ENCODE assay signal across 8 cellular contexts in the genomic region with DNA sequence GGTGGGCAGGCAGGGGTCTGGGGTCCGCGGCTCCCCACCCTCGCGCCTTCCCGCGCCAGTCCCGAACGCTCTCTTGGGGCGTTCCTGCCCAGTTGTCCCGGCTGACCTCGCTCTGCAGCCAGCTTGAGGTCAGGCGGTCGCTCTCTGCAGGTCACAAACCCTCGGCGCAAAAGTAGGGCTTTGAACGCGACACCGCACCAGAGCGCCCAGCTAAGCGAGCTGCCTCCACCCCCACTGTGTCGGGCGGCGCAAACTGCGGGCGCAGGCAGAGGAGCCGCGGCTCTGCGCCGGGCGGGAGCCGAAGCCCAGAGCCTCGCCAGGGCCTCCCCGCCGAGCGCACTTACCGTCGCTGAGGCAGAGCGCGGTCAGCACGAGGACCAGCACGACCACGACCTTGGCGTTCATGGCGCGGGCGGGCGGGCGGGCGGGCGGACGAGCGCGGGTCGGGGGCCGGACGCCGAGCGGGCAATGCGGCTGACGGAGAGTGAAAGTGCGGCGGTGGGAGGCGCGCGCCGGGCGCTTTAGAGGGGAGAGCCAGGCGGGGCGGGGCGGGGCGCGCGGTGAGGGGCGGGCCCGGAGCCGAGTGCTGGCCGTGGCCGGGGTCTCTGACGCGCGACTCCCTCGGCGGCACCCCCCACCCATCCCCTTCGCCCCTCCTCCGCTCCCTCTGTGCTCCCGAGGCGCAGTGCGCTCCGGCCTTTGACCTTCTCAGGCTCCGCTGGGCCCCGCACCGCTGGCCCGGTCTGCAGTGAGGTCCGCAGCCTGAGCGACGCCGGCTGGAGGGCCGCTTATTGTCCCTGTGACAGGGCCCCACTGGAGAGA. TPM values are rescaled to one million over a fixed set of nuclear protein-coding genes. Genes with fewer than 3 reads are reported as not detected.
A peak's percentile ranks its signal among the peaks of the same experiment; 100 is the strongest.
DNase-seq lines count a peak whose midpoint lies in the region; ATAC-seq and TF ChIP-seq lines count a peak whose summit lies in the region.

Gene CXCL12, minus strand, starts transcription at position 497 of the 822 bp plus-strand sequence. Its CDS starts 92 bp downstream, at position 405.

- POLR2A ChIA-PET in naive thymus-derived CD4-positive, alpha-beta T cell (lab: Charles Lee) = no interaction called here

- H3K27ac Mint-ChIP-seq in naive thymus-derived CD4-positive, alpha-beta T cell = no peak within 1 kb of the TSS

- WGBS in esophagus, 2 donors = 1 to 2% methylated on average over 46 to 98 of the region's 98 CpGs

- H3K9me3 ChIP-seq in esophagus (ENCODE audit: control insufficient read depth in 2 of 2, insufficient read depth in 1 of 2, low read depth in 1 of 2, low read length in 1 of 2) = no peaks in the 10 kb centered on the region
- H3K9me3 ChIP-seq in naive thymus-derived CD4-positive, alpha-beta T cell (ENCODE audit: control insufficient read depth in 2 of 3, low read length in 3 of 3) = no peaks in the 10 kb centered on the region

- CTCF ChIA-PET in naive thymus-derived CD4-positive, alpha-beta T cell (lab: Charles Lee) = interaction anchor here (0.9 kb wide), 1 partner anchor 698 kb away, joined by 3 read pairs; no protein-coding TSS in a partner anchor

- TF ChIP-seq CTCF in LNCaP clone FGC (IDR thresholded peaks at IDR 0.05; ENCODE audit: control insufficient read depth, extremely low read depth, insufficient read depth) = no peak

- H3K36me3 ChIP-seq in esophagus (ENCODE audit: control insufficient read depth in 2 of 2, insufficient read depth in 2 of 2, low read length in 1 of 2) = no peaks in the 10 kb centered on the region
- no peaks in the 10 kb centered on the region for H3K36me3 ChIP-seq in naive thymus-derived CD4-positive, alpha-beta T cell (ENCODE audit: control insufficient read depth in 2 of 3, insufficient read depth in 3 of 3, low read length in 3 of 3)

- peaks cover 4 to 5% of the 10 kb centered on the region in 2 donors for H3K27me3 ChIP-seq in esophagus (ENCODE audit: control insufficient read depth in 1 of 2, insufficient read depth in 2 of 2, low read length in 2 of 2)
- peaks cover 0 to 3% of the 10 kb centered on the region in 2 donors for H3K27me3 ChIP-seq in naive thymus-derived CD4-positive, alpha-beta T cell (ENCODE audit: control insufficient read depth in 2 of 2, insufficient read depth in 2 of 2, low read length in 2 of 2)

- H3K4me3 ChIP-seq in LNCaP clone FGC (ENCODE audit: low read depth, low read length) (peak within 1 kb of the TSS; percentile 21; the same call in 1 of the 2 replicates), esophagus (ENCODE audit: low read depth in 1 of 2, low read length in 2 of 2) (peak within 1 kb of the TSS; percentile 39 to 54)
- H3K4me3 ChIP-seq in naive thymus-derived CD4-positive, alpha-beta T cell (ENCODE audit: low read length) = no peak within 1 kb of the TSS

- intact Hi-C loops in naive thymus-derived CD4-positive, alpha-beta T cell (cut with micrococcal nuclease) = loop anchor here in 1 of 2 donors (10.0 kb wide), 1 partner anchor 480 kb away; no protein-coding TSS in a partner anchor

- H3K9me3 Mint-ChIP-seq in naive thymus-derived CD4-positive, alpha-beta T cell = peaks cover 0 to 3% (median 0%) of the 10 kb centered on the region in 11 donors

- no peaks in the 10 kb centered on the region for H3K36me3 Mint-ChIP-seq in naive thymus-derived CD4-positive, alpha-beta T cell

- peak within 1 kb of the TSS in 1 of 2 donors; percentile 22 for H3K27ac ChIP-seq in esophagus (ENCODE audit: low read depth in 2 of 2, low read length in 1 of 2)
- no peak within 1 kb of the TSS for H3K27ac ChIP-seq in naive thymus-derived CD4-positive, alpha-beta T cell (ENCODE audit: low read depth, low read length)

- peaks cover 27 to 44% (median 40%) of the 10 kb centered on the region in 5 donors for H3K27me3 Mint-ChIP-seq in naive thymus-derived CD4-positive, alpha-beta T cell

- ATAC-seq in naive thymus-derived CD4-positive, alpha-beta T cell = no peak
- ATAC-seq in HG03039 (IDR thresholded peaks at IDR 0.05; ENCODE audit: unreplicated experiment) = no peak

- peaks cover 0 to 8% (median 4%) of the 10 kb centered on the region in 7 donors for H3K4me1 Mint-ChIP-seq in naive thymus-derived CD4-positive, alpha-beta T cell

- DNase-seq in AG08395 (ENCODE audit: low spot score) (peak; percentile 40), LNCaP clone FGC (ENCODE audit: low read depth) (no peak), NCI-H2227 treated with DMSO at 0.1 percent for 48 hours (lab: John Stamatoyannopoulos, UW) (no peak), HPDE6-E6E7 (ENCODE audit: extremely low spot score) (no peak)
- DNase-seq in naive thymus-derived CD4-positive, alpha-beta T cell = peak in 1 of 9 donors; percentile 19
- DNase-seq in activated CD4-positive, CD25-positive, alpha-beta regulatory T cell (lab: John Stamatoyannopoulos, UW) = no peak

- peak within 1 kb of the TSS in 8 of 10 donors; percentile 27 to 72 (median 58) for H3K4me3 Mint-ChIP-seq in naive thymus-derived CD4-positive, alpha-beta T cell

- peaks cover 0 to 8% of the 10 kb centered on the region in 2 donors for H3K4me1 ChIP-seq in esophagus (ENCODE audit: control insufficient read depth in 2 of 2, insufficient read depth in 2 of 2, low read length in 1 of 2)
- no peaks in the 10 kb centered on the region for H3K4me1 ChIP-seq in naive thymus-derived CD4-positive, alpha-beta T cell (ENCODE audit: control insufficient read depth in 2 of 2, insufficient read depth in 2 of 2, low read length in 2 of 2)

RNA-seq across cellular contexts. Expression of gene CXCL12, which starts in this region (rescaled TPM):
- 1 to 10 TPM; 4.1 to 7.9 TPM for polyA plus RNA-seq in esophagus
- not detected for total RNA-seq in naive thymus-derived CD4-positive, alpha-beta T cell
- not detected for polyA plus RNA-seq in naive thymus-derived CD4-positive, alpha-beta T cell

Comparison
In these comparisons a context has a peak if more than half of its experiments do, and no peak if none do; other contexts are left out.
1. RNA of gene CXCL12 (polyA plus RNA-seq): 4.1 to 7.9 TPM in esophagus; not detected in naive thymus-derived CD4-positive, alpha-beta T cell; every median in the first group is over 4 times any median in the second.